Comparison of ENCODE assay signal across 8 cellular contexts in genomic region chr19:49157445-49158224, GRCh38. TPM values are rescaled to one million over a fixed set of nuclear protein-coding genes. Genes with fewer than 3 reads are reported as not detected.
A peak's percentile ranks its signal among the peaks of the same experiment; 100 is the strongest.
DNase-seq lines count a peak whose midpoint lies in the region; ATAC-seq and TF ChIP-seq lines count a peak whose summit lies in the region.

TSS of gene TRPM4 (plus strand) at chr19:49157792. CDS start at chr19:49157867, 75 bp downstream.

- H3K4me1 ChIP-seq in mononuclear cell (ENCODE audit: insufficient read depth, low read length): peaks cover 9% of the 10 kb centered on the region

- H3K4me1 Mint-ChIP-seq in activated CD8-positive, alpha-beta memory T cell treated with anti-CD3 and anti-CD28 coated beads, Interleukin-2, amount 10 ng/mL, durations not matched to agents 7 days and 5 days: peaks cover 4% of the 10 kb centered on the region
- peaks cover 5% of the 10 kb centered on the region for H3K4me1 Mint-ChIP-seq in stimulated activated naive CD8-positive, alpha-beta T cell treated with anti-CD3 and anti-CD28 coated beads, Interleukin-15, Interleukin-2, amounts not matched to agents 100 ng/mL and 50 ng/mL, for 24 hours (ENCODE audit: low read depth)

- H3K27me3 Mint-ChIP-seq in activated CD8-positive, alpha-beta memory T cell treated with anti-CD3 and anti-CD28 coated beads, Interleukin-2, amount 10 ng/mL, durations not matched to agents 7 days and 5 days: peaks cover 51% of the 10 kb centered on the region
- H3K27me3 Mint-ChIP-seq in stimulated activated naive CD8-positive, alpha-beta T cell treated with anti-CD3 and anti-CD28 coated beads, Interleukin-15, Interleukin-2, amounts not matched to agents 100 ng/mL and 50 ng/mL, for 24 hours: peaks cover 60% of the 10 kb centered on the region

- H3K9me3 ChIP-seq in mononuclear cell (ENCODE audit: low read depth, low read length): no peaks in the 10 kb centered on the region

- H3K27ac Mint-ChIP-seq in activated CD8-positive, alpha-beta memory T cell treated with anti-CD3 and anti-CD28 coated beads, Interleukin-2, amount 10 ng/mL, durations not matched to agents 7 days and 5 days: no peak within 1 kb of the TSS
- no peak within 1 kb of the TSS for H3K27ac Mint-ChIP-seq in stimulated activated naive CD8-positive, alpha-beta T cell treated with anti-CD3 and anti-CD28 coated beads, Interleukin-15, Interleukin-2, amounts not matched to agents 100 ng/mL and 50 ng/mL, for 24 hours

- ATAC-seq in activated CD8-positive, alpha-beta memory T cell treated with anti-CD3 and anti-CD28 coated beads, Interleukin-2, amount 10 ng/mL, durations not matched to agents 7 days and 5 days: peak; percentile 82
- ATAC-seq in GM21576 (IDR thresholded peaks at IDR 0.05; ENCODE audit: unreplicated experiment): no peak

- H3K27me3 ChIP-seq in mononuclear cell (ENCODE audit: insufficient read depth, low read length): peaks cover 14% of the 10 kb centered on the region

- H3K4me3 Mint-ChIP-seq in activated CD8-positive, alpha-beta memory T cell treated with anti-CD3 and anti-CD28 coated beads, Interleukin-2, amount 10 ng/mL, durations not matched to agents 7 days and 5 days: no peak within 1 kb of the TSS
- peak within 1 kb of the TSS; percentile 4 for H3K4me3 Mint-ChIP-seq in stimulated activated naive CD8-positive, alpha-beta T cell treated with anti-CD3 and anti-CD28 coated beads, Interleukin-15, Interleukin-2, amounts not matched to agents 100 ng/mL and 50 ng/mL, for 24 hours

- peak; percentile 33 for DNase-seq in NCI-H2107 (lab: John Stamatoyannopoulos, UW)
- no peak for DNase-seq in NCI-H2107 treated with DMSO at 0.1 percent for 48 hours (lab: John Stamatoyannopoulos, UW; ENCODE audit: unreplicated experiment)
- DNase-seq in NCI-H446 treated with DMSO at 0.1 percent for 48 hours (lab: John Stamatoyannopoulos, UW): peak; percentile 45
- peak; percentile 64 for DNase-seq in activated CD8-positive, alpha-beta memory T cell treated with anti-CD3 and anti-CD28 coated beads, Interleukin-2, amount 10 ng/mL, durations not matched to agents 7 days and 5 days
- DNase-seq in erythroblast (lab: John Stamatoyannopoulos, UW): peak; percentile 80 to 86

- H3K4me3 ChIP-seq in mononuclear cell (ENCODE audit: low read length): peak within 1 kb of the TSS; percentile 18

- no peaks in the 10 kb centered on the region for H3K36me3 Mint-ChIP-seq in activated CD8-positive, alpha-beta memory T cell treated with anti-CD3 and anti-CD28 coated beads, Interleukin-2, amount 10 ng/mL, durations not matched to agents 7 days and 5 days
- H3K36me3 Mint-ChIP-seq in stimulated activated naive CD8-positive, alpha-beta T cell treated with anti-CD3 and anti-CD28 coated beads, Interleukin-15, Interleukin-2, amounts not matched to agents 100 ng/mL and 50 ng/mL, for 24 hours (ENCODE audit: low read depth): no peaks in the 10 kb centered on the region

- TF ChIP-seq POLR2A in erythroblast (IDR thresholded peaks at IDR 0.05; ENCODE audit: low read length): no peak

- H3K9me3 Mint-ChIP-seq in activated CD8-positive, alpha-beta memory T cell treated with anti-CD3 and anti-CD28 coated beads, Interleukin-2, amount 10 ng/mL, durations not matched to agents 7 days and 5 days (ENCODE audit: low read depth): no peaks in the 10 kb centered on the region
- H3K9me3 Mint-ChIP-seq in stimulated activated naive CD8-positive, alpha-beta T cell treated with anti-CD3 and anti-CD28 coated beads, Interleukin-15, Interleukin-2, amounts not matched to agents 100 ng/mL and 50 ng/mL, for 24 hours: no peaks in the 10 kb centered on the region

- CTCF ChIA-PET in activated CD8-positive, alpha-beta memory T cell treated with anti-CD3 and anti-CD28 coated beads, Interleukin-2, amount 10 ng/mL, durations not matched to agents 7 days and 5 days (lab: Charles Lee): no interaction called here

RNA-seq across cellular contexts. Expression of gene TRPM4, which starts in this region (rescaled TPM):
- under 1 TPM in 1 of 2 experiments, not detected in 1; 0.14 TPM for total RNA-seq in activated CD8-positive, alpha-beta memory T cell treated with anti-CD3 and anti-CD28 coated beads, Interleukin-2, amount 10 ng/mL, durations not matched to agents 7 days and 5 days
- 1.5 TPM for total RNA-seq in mononuclear cell

Comparison
In these comparisons a context has a peak if more than half of its experiments do, and no peak if none do; other contexts are left out.
1. Peak in DNase-seq and ATAC-seq in activated CD8-positive, alpha-beta memory T cell treated with anti-CD3 and anti-CD28 coated beads, Interleukin-2, amount 10 ng/mL, durations not matched to agents 7 days and 5 days; RNA of the gene not detected or under 1 TPM.